ENCODE assay signal across 12 cellular contexts in the genomic region with DNA sequence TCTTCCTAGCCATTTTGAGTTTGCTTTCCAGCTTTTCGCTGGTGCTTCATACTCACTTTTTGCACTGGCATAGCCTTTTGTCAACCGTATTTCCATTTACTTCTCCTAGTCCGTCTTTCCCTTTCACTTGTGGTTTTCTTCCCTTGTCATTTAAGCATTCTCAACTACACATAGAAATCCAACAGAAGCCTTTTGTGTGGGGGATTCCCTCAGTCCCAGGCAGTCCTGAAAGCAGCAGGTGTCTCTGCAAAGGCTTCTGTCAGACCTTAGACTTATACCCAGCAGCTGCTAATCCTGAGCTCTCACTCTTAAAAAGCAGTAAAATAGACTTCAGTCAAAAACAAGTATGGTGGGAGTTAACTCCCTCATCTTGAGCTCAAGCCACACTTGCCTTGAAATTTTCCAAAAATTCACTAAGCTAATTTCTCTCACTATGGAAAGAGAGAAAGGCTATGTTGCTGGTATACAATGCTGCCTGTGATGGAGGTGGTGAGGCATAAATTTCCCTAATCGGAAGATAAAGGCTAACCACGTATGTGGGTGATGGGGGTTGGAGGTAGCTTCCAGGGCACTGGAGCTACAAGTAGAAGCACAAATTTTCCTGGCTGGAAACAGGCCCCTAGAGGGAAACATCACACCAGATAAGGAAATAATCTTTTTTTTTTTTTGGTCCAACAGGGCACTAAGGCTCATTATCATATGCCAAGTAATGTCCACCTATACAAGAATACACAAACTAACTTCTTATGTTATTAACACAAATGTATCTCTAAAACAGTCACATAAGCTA. TPM values are rescaled to one million over a fixed set of nuclear protein-coding genes. Genes with fewer than 3 reads are reported as not detected.
A peak's percentile ranks its signal among the peaks of the same experiment; 100 is the strongest.
DNase-seq lines count a peak whose midpoint lies in the region; ATAC-seq and TF ChIP-seq lines count a peak whose summit lies in the region.
"Had no signal": no experiment of that assay in that cellular context is flagged by ENCODE, and none has a peak within 500 bp of the region (broad histone marks: within the 10 kb centered on the region; RNA-seq: fewer than 3 reads in every experiment).

No MANE protein-coding gene starts in this region.

- peaks cover 16% of the 10 kb centered on the region for H3K9me3 Mint-ChIP-seq in activated CD4-positive, alpha-beta T cell treated with anti-CD3 and anti-CD28 coated beads, Interleukin-2, amount 10 ng/mL, durations not matched to agents 7 days and 5 days

- ATAC-seq in GM19043 (IDR thresholded peaks at IDR 0.05; ENCODE audit: low read depth, unreplicated experiment) = peak; percentile 76
- peak; percentile 91 for ATAC-seq in HG02588 (IDR thresholded peaks at IDR 0.05; ENCODE audit: unreplicated experiment)
- ATAC-seq: left ventricle myocardium superior had no signal

- H3K9ac ChIP-seq in HUES48 (ENCODE audit: low read depth, low read length) = no peak overlapping the region

- H3K36me3 ChIP-seq in HUES48 (ENCODE audit: control insufficient read depth, insufficient read depth, low read length) = no peaks in the 10 kb centered on the region
- no peaks in the 10 kb centered on the region for H3K36me3 ChIP-seq in vagina
- H3K36me3 ChIP-seq: colonic mucosa had no signal

- no peak overlapping the region for H3K4me3 Mint-ChIP-seq in activated CD4-positive, alpha-beta T cell treated with anti-CD3 and anti-CD28 coated beads, Interleukin-2, amount 10 ng/mL, durations not matched to agents 7 days and 5 days

- CTCF ChIA-PET in activated CD4-positive, alpha-beta T cell treated with anti-CD3 and anti-CD28 coated beads, Interleukin-2, amount 10 ng/mL, durations not matched to agents 7 days and 5 days (lab: Charles Lee) = interaction anchor here (0.6 kb wide), 1 partner anchor 153 kb away, joined by 3 read pairs; no protein-coding TSS in a partner anchor

- H3K4me1 Mint-ChIP-seq in activated CD4-positive, alpha-beta T cell treated with anti-CD3 and anti-CD28 coated beads, Interleukin-2, amount 10 ng/mL, durations not matched to agents 7 days and 5 days = peaks cover 28% of the 10 kb centered on the region

- H3K27ac Mint-ChIP-seq in activated CD4-positive, alpha-beta T cell treated with anti-CD3 and anti-CD28 coated beads, Interleukin-2, amount 10 ng/mL, durations not matched to agents 7 days and 5 days = no peak overlapping the region

- no peak for TF ChIP-seq POLR2A in vagina (IDR thresholded peaks at IDR 0.05)

- no peaks in the 10 kb centered on the region for H3K27me3 Mint-ChIP-seq in activated CD4-positive, alpha-beta T cell treated with anti-CD3 and anti-CD28 coated beads, Interleukin-2, amount 10 ng/mL, durations not matched to agents 7 days and 5 days

- H3K4me3 ChIP-seq in HUES48 (ENCODE audit: low read depth, low read length) (no peak overlapping the region), vagina (no peak overlapping the region)
- H3K4me3 ChIP-seq: colonic mucosa had no signal

- H3K9me3 ChIP-seq in HUES48 (ENCODE audit: control insufficient read depth, insufficient read depth, low read length) (no peaks in the 10 kb centered on the region), vagina (no peaks in the 10 kb centered on the region)
- H3K9me3 ChIP-seq: colonic mucosa had no signal

- POLR2A ChIA-PET in activated CD4-positive, alpha-beta T cell treated with anti-CD3 and anti-CD28 coated beads, Interleukin-2, amount 10 ng/mL, durations not matched to agents 7 days and 5 days (lab: Charles Lee) = no interaction called here

- H3K27ac ChIP-seq in HUES48 (ENCODE audit: low read depth, low read length) = peak overlapping the region; percentile 67
- no peak overlapping the region for H3K27ac ChIP-seq in vagina
- H3K27ac ChIP-seq: colonic mucosa had no signal

- TF ChIP-seq CTCF in vagina (IDR thresholded peaks at IDR 0.05) = no peak

- no peaks in the 10 kb centered on the region for H3K27me3 ChIP-seq in HUES48 (ENCODE audit: control insufficient read depth, insufficient read depth, low read length)
- H3K27me3 ChIP-seq in vagina = no peaks in the 10 kb centered on the region
- H3K27me3 ChIP-seq: colonic mucosa had no signal

- H3K4me1 ChIP-seq in HUES48 (ENCODE audit: control insufficient read depth, insufficient read depth, low read length) = peaks cover 30% of the 10 kb centered on the region
- no peaks in the 10 kb centered on the region for H3K4me1 ChIP-seq in vagina

- intact Hi-C loops in vagina (cut with DNase I) = no loop called here

- DNase-seq in pons (ENCODE audit: low spot score) (peak; percentile 64), NK-92 (lab: John Stamatoyannopoulos, UW; ENCODE audit: unreplicated experiment) (no peak), vagina (ENCODE audit: extremely low spot score in 2 of 2) (no peak), NCI-H1694 treated with DMSO at 0.1 percent for 48 hours (lab: John Stamatoyannopoulos, UW) (no peak)
- DNase-seq in activated CD4-positive, alpha-beta T cell treated with anti-CD3 and anti-CD28 coated beads, Interleukin-2, amount 10 ng/mL, durations not matched to agents 7 days and 5 days = no peak
- DNase-seq: activated CD4-positive, alpha-beta T cell treated with anti-CD3 and anti-CD28 coated beads, Interleukin-2, amount 50 U/mL, for 48 hours; colonic mucosa; left ventricle myocardium superior; stimulated activated CD4-positive, alpha-beta T cell treated with anti-CD3 and anti-CD28 coated beads, Interleukin-4, amount 100 ng/mL, for 24 hours had no signal

- H3K36me3 Mint-ChIP-seq in activated CD4-positive, alpha-beta T cell treated with anti-CD3 and anti-CD28 coated beads, Interleukin-2, amount 10 ng/mL, durations not matched to agents 7 days and 5 days (ENCODE audit: low read depth) = no peaks in the 10 kb centered on the region

RNA-seq across cellular contexts. Expression of a gene that starts 34.8 kb away (rescaled TPM):
- total RNA-seq in vagina = not detected
- total RNA-seq in activated CD4-positive, alpha-beta T cell treated with anti-CD3 and anti-CD28 coated beads, Interleukin-2, amount 10 ng/mL, durations not matched to agents 7 days and 5 days = not detected
- total RNA-seq: colonic mucosa, left ventricle myocardium superior had no signal

RNA-seq across cellular contexts. Expression of a gene that starts 40.3 kb away (rescaled TPM):
- 11.0 TPM for total RNA-seq in vagina
- total RNA-seq in activated CD4-positive, alpha-beta T cell treated with anti-CD3 and anti-CD28 coated beads, Interleukin-2, amount 10 ng/mL, durations not matched to agents 7 days and 5 days = under 1 TPM; 0.62 to 0.71 TPM
